In genomic region chr18:460791-461190, GRCh38 we compare ENCODE assay signal across 21 cellular contexts. TPM values are rescaled to one million over a fixed set of nuclear protein-coding genes. Genes with fewer than 3 reads are reported as not detected.
"Had no signal": no experiment of that assay in that cellular context is flagged by ENCODE, and none has a peak within 500 bp of the region (broad histone marks: within the 10 kb centered on the region; RNA-seq: fewer than 3 reads in every experiment).

No MANE protein-coding gene starts in this region.

- H3K9me3 ChIP-seq: SK-N-SH had no signal

- H3K4me2 ChIP-seq: KMS-11, SK-N-SH had no signal

- H3K4me3 ChIP-seq: K562 had no signal

- DNase-seq: Kasumi-1, MM.1S, NCI-H1092 treated with DMSO at 0.1 percent for 48 hours, NCI-H1436, NCI-H187, NCI-H2029, NCI-H2081 treated with DMSO at 0.1 percent for 48 hours, NCI-H2171, NCI-H226, NCI-H446, NCI-H510A, NCI-H524 treated with DMSO at 0.1 percent for 48 hours, NCI-H69, NCI-H774, RPMI8226, SHP77, SK-N-SH had no signal

- H3K9ac ChIP-seq: KMS-11, SK-N-SH had no signal

- H3K4me1 Mint-ChIP-seq: IgD-negative memory B cell had no signal

- H3K27ac Mint-ChIP-seq: IgD-negative memory B cell had no signal

- H3K4me3 Mint-ChIP-seq: IgD-negative memory B cell had no signal

- H3K36me3 Mint-ChIP-seq: IgD-negative memory B cell had no signal

- H3K27ac ChIP-seq: HL-60, KMS-11 had no signal

RNA-seq across cellular contexts. Expression of gene COLEC12, which starts 39.7 kb away (rescaled TPM):
- polyA plus RNA-seq: IgD-negative memory B cell, K562 had no signal
